7 cellular contexts compared by ENCODE assay signal in the genomic region with DNA sequence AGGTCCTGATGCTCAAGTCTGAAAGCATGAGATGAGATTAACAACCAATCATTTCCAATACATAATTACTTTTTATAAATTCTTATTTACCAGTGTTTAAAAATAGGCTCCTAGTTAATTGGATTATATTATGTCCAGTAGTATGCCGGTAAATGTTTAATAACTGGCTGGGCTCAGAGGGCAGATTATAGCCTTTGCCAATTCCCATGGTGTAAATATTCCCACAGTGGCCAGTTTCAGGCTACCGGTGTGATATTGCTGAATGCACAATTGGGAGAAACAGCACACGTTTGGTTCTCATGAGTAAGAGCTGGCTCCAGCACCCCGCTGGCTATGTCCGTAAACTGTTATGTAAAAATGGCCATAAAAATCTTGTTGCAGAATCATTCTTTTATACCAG.
"Had no signal": no experiment of that assay in that cellular context is flagged by ENCODE, and none has a peak within 500 bp of the region (broad histone marks: within the 10 kb centered on the region; RNA-seq: fewer than 3 reads in every experiment).

No MANE protein-coding gene starts in this region.

- H3K4me3 ChIP-seq: K562 had no signal

- DNase-seq: IMR-90, KBM-7, KG1 had no signal

- H3K9ac ChIP-seq: KMS-11 had no signal

- H3K27ac ChIP-seq: HL-60, KMS-11 had no signal

- ATAC-seq: HepG2, K562 had no signal
